8 cellular contexts compared by ENCODE assay signal in genomic region chr1:16960560-16961296, GRCh38. TPM values are rescaled to one million over a fixed set of nuclear protein-coding genes. Genes with fewer than 3 reads are reported as not detected.
DNase-seq lines count a peak whose midpoint lies in the region; ATAC-seq, FAIRE-seq and TF ChIP-seq lines count a peak whose summit lies in the region.

No MANE protein-coding gene starts in this region.

- no peak for TF ChIP-seq POLR2A in GM12891 (IDR thresholded peaks at IDR 0.05; ENCODE audit: low read depth, low read length)
- peak in 1 of 2 donors; percentile 19 for TF ChIP-seq POLR2A in gastroesophageal sphincter (IDR thresholded peaks at IDR 0.05)

- peak; percentile 84 for ATAC-seq in HG03354 (IDR thresholded peaks at IDR 0.05; ENCODE audit: poor library complexity, severe bottlenecking, unreplicated experiment)
- ATAC-seq in activated T-helper 17 cell treated with anti-CD3 and anti-CD28 coated beads, Interleukin-2, amount 50 U/mL, for 72 hours (replicated peaks), result peak; percentile 96
- peak; percentile 90 for ATAC-seq in gastroesophageal sphincter
- ATAC-seq in GM21528 (IDR thresholded peaks at IDR 0.05; ENCODE audit: low FRiP score, unreplicated experiment), result no peak

- H3K4me3 ChIP-seq in gastroesophageal sphincter, result peak overlapping the region; percentile 1 to 56
- peak overlapping the region; percentile 25 to 40 for H3K4me3 ChIP-seq in neutrophil (ENCODE audit: low read depth in 1 of 2, low read length in 1 of 2)

- H3K36me3 Mint-ChIP-seq in activated T-helper 17 cell treated with anti-CD3 and anti-CD28 coated beads, Interleukin-2, amount 50 U/mL, for 72 hours (ENCODE audit: low read depth), result peaks cover 8% of the 10 kb centered on the region

- no peak for TF ChIP-seq EP300 in gastroesophageal sphincter (IDR thresholded peaks at IDR 0.05)

- whole genome bisulfite sequencing in gastroesophageal sphincter (ENCODE audit: low coverage in 1 of 2), 2 donors, result 6 to 30% methylated on average over 3 to 31 of the region's 57 CpGs

- H3K4me3 Mint-ChIP-seq in activated T-helper 17 cell treated with anti-CD3 and anti-CD28 coated beads, Interleukin-2, amount 50 U/mL, for 72 hours, result peak overlapping the region; percentile 88

- peak overlapping the region; percentile 88 for H3K27ac Mint-ChIP-seq in activated T-helper 17 cell treated with anti-CD3 and anti-CD28 coated beads, Interleukin-2, amount 50 U/mL, for 72 hours

- H3K4me1 Mint-ChIP-seq in activated T-helper 17 cell treated with anti-CD3 and anti-CD28 coated beads, Interleukin-2, amount 50 U/mL, for 72 hours, result peaks cover 4% of the 10 kb centered on the region

- peak overlapping the region in 3 of 4 donors; percentile 57 to 70 (median 64) for H3K27ac ChIP-seq in gastroesophageal sphincter
- H3K27ac ChIP-seq in neutrophil, result no peak overlapping the region
- no peak overlapping the region for H3K27ac ChIP-seq in substantia nigra (ENCODE audit: low read depth, low read length, poor library complexity, severe bottlenecking)

- H3K9me3 ChIP-seq in gastroesophageal sphincter, result no peaks in the 10 kb centered on the region
- no peaks in the 10 kb centered on the region for H3K9me3 ChIP-seq in neutrophil

- no peaks in the 10 kb centered on the region for H3K9me3 Mint-ChIP-seq in activated T-helper 17 cell treated with anti-CD3 and anti-CD28 coated beads, Interleukin-2, amount 50 U/mL, for 72 hours

- peak; percentile 74 for DNase-seq in GM12891 (ENCODE audit: insufficient read length, low spot score)
- DNase-seq in OCI-M2 (lab: John Stamatoyannopoulos, UW; ENCODE audit: unreplicated experiment), result peak; percentile 3
- DNase-seq in substantia nigra (lab: John Stamatoyannopoulos, UW), result peak in 32 of 49 donors; percentile 3 to 92 (median 36)

- H3K36me3 ChIP-seq in gastroesophageal sphincter, result peaks cover 0 to 45% of the 10 kb centered on the region in 2 donors
- H3K36me3 ChIP-seq in neutrophil, result no peaks in the 10 kb centered on the region

- FAIRE-seq in GM12891 (lab: Jason Lieb, UNC), result peak; percentile 97

- no peaks in the 10 kb centered on the region for H3K27me3 ChIP-seq in gastroesophageal sphincter
- H3K27me3 ChIP-seq in neutrophil, result no peaks in the 10 kb centered on the region

- H3K4me1 ChIP-seq in gastroesophageal sphincter (peaks cover 0 to 30% (median 4%) of the 10 kb centered on the region in 3 donors), neutrophil (ENCODE audit: control insufficient read depth in 1 of 2, insufficient read depth in 1 of 2, low read depth in 1 of 2, low read length in 1 of 2) (peaks cover 4 to 6% of the 10 kb centered on the region in 2 experiments)

- TF ChIP-seq CTCF in gastroesophageal sphincter (IDR thresholded peaks at IDR 0.05), result peak in 3 of 4 experiments; percentile 77 to 80 (median 78)
- peak; percentile 55 for TF ChIP-seq CTCF in neutrophil (IDR thresholded peaks at IDR 0.05)

- no peaks in the 10 kb centered on the region for H3K27me3 Mint-ChIP-seq in activated T-helper 17 cell treated with anti-CD3 and anti-CD28 coated beads, Interleukin-2, amount 50 U/mL, for 72 hours

TF ChIP-seq in GM12891, 5 proteins besides CTCF, POLR2A, EP300 and RAD21:
- TF ChIP-seq POLR2AphosphoS5 (IDR thresholded peaks at IDR 0.05; ENCODE audit: low read depth, low read length), result no peak

RNA-seq across cellular contexts. Expression of gene MFAP2, which starts 19.7 kb away (rescaled TPM):
- not detected for polyA plus RNA-seq in GM12891 (2012; ENCODE audit: low read depth, missing spikeins)
- total RNA-seq in activated T-helper 17 cell treated with anti-CD3 and anti-CD28 coated beads, Interleukin-2, amount 50 U/mL, for 72 hours, result not detected
- total RNA-seq in gastroesophageal sphincter, result 10 to 100 TPM in 1 of 4 donors, 1 to 10 TPM in 3; 4.2 to 12.1 (median 7.2) TPM

RNA-seq across cellular contexts. Expression of gene CROCC, which starts 39.0 kb away (rescaled TPM):
- 2.3 TPM for polyA plus RNA-seq in GM12891 (2012; ENCODE audit: low read depth, missing spikeins)
- 10 to 100 TPM; 21.2 to 24.5 TPM for total RNA-seq in activated T-helper 17 cell treated with anti-CD3 and anti-CD28 coated beads, Interleukin-2, amount 50 U/mL, for 72 hours
- total RNA-seq in gastroesophageal sphincter, result 10 to 100 TPM in 3 of 4 donors, 1 to 10 TPM in 1; 8.0 to 34.5 (median 30.0) TPM

RNA-seq across cellular contexts. Expression of gene ATP13A2, which starts 51.0 kb away (rescaled TPM):
- 9.0 TPM for polyA plus RNA-seq in GM12891 (2012; ENCODE audit: low read depth, missing spikeins)
- total RNA-seq in activated T-helper 17 cell treated with anti-CD3 and anti-CD28 coated beads, Interleukin-2, amount 50 U/mL, for 72 hours, result 10 to 100 TPM; 24.2 to 51.7 TPM
- 10 to 100 TPM; 19.1 to 29.2 (median 20.1) TPM for total RNA-seq in gastroesophageal sphincter

Comparison
In these comparisons a context has a peak if more than half of its experiments do, and no peak if none do; other contexts are left out.
1. DNase-seq: peak in every context shown above with its lines; median percentile 74 in GM12891; 36 in substantia nigra; 3 in OCI-M2.
2. H3K27ac ChIP-seq: peak in gastroesophageal sphincter (3 of 4); none in neutrophil (single experiment) and substantia nigra (single experiment).
3. RNA of gene MFAP2, which starts 19.7 kb away (total RNA-seq): 4.2 to 12.1 TPM in gastroesophageal sphincter; not detected in activated T-helper 17 cell treated with anti-CD3 and anti-CD28 coated beads, Interleukin-2, amount 50 U/mL, for 72 hours; every median in the first group is over 4 times any median in the second.